22 cellular contexts compared by ENCODE assay signal in the genomic region with DNA sequence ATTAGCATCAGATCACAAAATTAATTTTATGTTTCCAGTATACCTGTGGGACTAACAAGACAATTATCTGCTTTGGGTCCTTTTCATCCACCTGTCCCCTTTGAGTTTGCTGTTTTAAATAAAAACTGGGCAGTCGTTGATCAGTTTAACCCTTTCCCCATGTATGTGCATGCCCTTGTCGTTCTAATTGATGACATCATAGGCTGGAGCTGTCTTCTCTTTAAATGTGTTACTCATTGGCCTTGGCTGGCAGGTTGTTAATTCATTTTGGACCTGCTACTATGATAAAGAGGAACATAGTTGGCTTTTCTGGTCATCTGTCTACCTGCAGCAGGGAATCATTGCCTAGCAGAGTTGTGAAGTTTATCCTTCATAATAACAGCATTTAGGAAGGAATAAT. TPM values are rescaled to one million over a fixed set of nuclear protein-coding genes. Genes with fewer than 3 reads are reported as not detected.
DNase-seq lines count a peak whose midpoint lies in the region; ATAC-seq, FAIRE-seq and TF ChIP-seq lines count a peak whose summit lies in the region.
"Had no signal": no experiment of that assay in that cellular context is flagged by ENCODE, and none has a peak within 500 bp of the region (broad histone marks: within the 10 kb centered on the region; RNA-seq: fewer than 3 reads in every experiment).

No MANE protein-coding gene starts in this region.

- TF ChIP-seq CTCF in HepG2 (CRISPR knock-in tag; IDR thresholded peaks at IDR 0.05), result no peak
- TF ChIP-seq CTCF in right lobe of liver (IDR thresholded peaks at IDR 0.05), result no peak
- no peak for TF ChIP-seq CTCF in K562 (IDR thresholded peaks at IDR 0.05 in 2 of 3, conservative IDR thresholded peaks at IDR 0.05 in 1 of 3; ENCODE audit: insufficient read depth in 2 of 3, low read depth in 1 of 3, low read length in 3 of 3)
- TF ChIP-seq CTCF in glutamatergic neuron (IDR thresholded peaks at IDR 0.05; ENCODE audit: partially characterized antibody, unreplicated experiment), result no peak

- no peak overlapping the region for H3K4me3 Mint-ChIP-seq in glutamatergic neuron (ENCODE audit: unreplicated experiment)
- H3K4me3 Mint-ChIP-seq: B cell; CD4-positive, CD25-positive, alpha-beta regulatory T cell had no signal

- H4K20me1 ChIP-seq in HepG2 (ENCODE audit: insufficient read depth, low read length), result no peaks in the 10 kb centered on the region
- no peaks in the 10 kb centered on the region for H4K20me1 ChIP-seq in K562 (replicated peaks; ENCODE audit: control insufficient read depth, insufficient read depth, low read length)

- CTCF ChIA-PET in HepG2 (lab: Yijun Ruan, JAX; ENCODE audit: low intra/inter-chr PET ratio, low total read pairs), result no interaction called here
- CTCF ChIA-PET in K562 (lab: Yijun Ruan, JAX; ENCODE audit: low intra/inter-chr PET ratio), result no interaction called here

- WGBS in HepG2 (ENCODE audit: low lambda C conversion rate), result 88% methylated on average over 2 of the region's 2 CpGs
- 81% methylated on average over 2 of the region's 2 CpGs for WGBS in right lobe of liver (ENCODE audit: insufficient coverage, low coverage, low lambda C conversion rate, missing lambda C conversion rate)
- 65% methylated on average over 2 of the region's 2 CpGs for WGBS in K562 (ENCODE audit: insufficient coverage, low coverage, missing lambda C conversion rate)

- intact Hi-C loops in HepG2 (cut with micrococcal nuclease; ENCODE audit: unreplicated experiment), result no loop called here
- intact Hi-C loops in right lobe of liver (cut with DNase I), result no loop called here
- intact Hi-C loops in K562 (cut with micrococcal nuclease), result loop anchor here (10.0 kb wide), 1 partner anchor 104 kb away; no protein-coding TSS in a partner anchor

- H3K27me3 ChIP-seq in HepG2 (ENCODE audit: control insufficient read depth in 1 of 2, insufficient read depth in 2 of 2, low read length in 2 of 2), result no peaks in the 10 kb centered on the region
- H3K27me3 ChIP-seq in right lobe of liver, result no peaks in the 10 kb centered on the region
- H3K27me3 ChIP-seq in K562 (ENCODE audit: control insufficient read depth in 2 of 2, insufficient read depth in 2 of 2, low read length in 2 of 2), result no peaks in the 10 kb centered on the region
- H3K27me3 ChIP-seq: BLaER1 had no signal

- no peak for TF ChIP-seq POLR2A in HepG2 (IDR thresholded peaks at IDR 0.05; ENCODE audit: insufficient read depth in 1 of 2, low read depth in 2 of 2, low read length in 2 of 2)
- no peak for TF ChIP-seq POLR2A in right lobe of liver (IDR thresholded peaks at IDR 0.05)
- no peak for TF ChIP-seq POLR2A in K562 (conservative IDR thresholded peaks at IDR 0.05)

- peak overlapping the region; percentile 69 for H3K27ac Mint-ChIP-seq in glutamatergic neuron (ENCODE audit: unreplicated experiment)
- H3K27ac Mint-ChIP-seq: B cell had no signal

- DNase-seq in HepG2 (ENCODE audit: low spot score) (no peak), right lobe of liver (no peak), K562 (ENCODE audit: extremely low read depth in 1 of 4, low spot score in 3 of 4) (no peak), glutamatergic neuron (no peak), HuH-7.5 (ENCODE audit: low spot score) (no peak)
- no peak for DNase-seq in stimulated activated CD4-positive, alpha-beta T cell treated with anti-CD3 and anti-CD28 coated beads, Interleukin-2, amount 100 ng/mL, for 48 hours
- DNase-seq: Calu3; CD4-positive, CD25-positive, alpha-beta regulatory T cell; COR-L47; DMS53; DMS79 treated with DMSO at 0.1 percent for 48 hours; GF-D8; GOT3 had no signal

- H3K36me3 Mint-ChIP-seq in glutamatergic neuron (ENCODE audit: unreplicated experiment), result no peaks in the 10 kb centered on the region

- H3K4me1 ChIP-seq in HepG2 (ENCODE audit: insufficient read depth, low read length) (peaks cover 22% of the 10 kb centered on the region), right lobe of liver (no peaks in the 10 kb centered on the region), K562 (replicated peaks in 1 of 2; ENCODE audit: control insufficient read depth in 2 of 2, insufficient read depth in 2 of 2, low read length in 2 of 2) (no peaks in the 10 kb centered on the region)
- H3K4me1 ChIP-seq: HAP-1 had no signal

- H3K9me1 ChIP-seq in K562 (ENCODE audit: control insufficient read depth, insufficient read depth, low read length), result no peaks in the 10 kb centered on the region

- peaks cover 13% of the 10 kb centered on the region for H3K4me1 Mint-ChIP-seq in glutamatergic neuron (ENCODE audit: low read depth, unreplicated experiment)

- no peaks in the 10 kb centered on the region for H3K9me3 ChIP-seq in HepG2 (ENCODE audit: low read length)
- no peaks in the 10 kb centered on the region for H3K9me3 ChIP-seq in right lobe of liver
- no peaks in the 10 kb centered on the region for H3K9me3 ChIP-seq in K562 (replicated peaks; ENCODE audit: control insufficient read depth, insufficient read depth, low read depth, low read length)
- H3K9me3 ChIP-seq: BLaER1, HAP-1 had no signal

- ATAC-seq in HepG2, result no peak
- no peak for ATAC-seq in right lobe of liver
- ATAC-seq in K562, result no peak
- no peak for ATAC-seq in HG03378 (IDR thresholded peaks at IDR 0.05; ENCODE audit: unreplicated experiment)

- FAIRE-seq in HepG2 (lab: Jason Lieb, UNC), result no peak
- no peak for FAIRE-seq in K562 (lab: Jason Lieb, UNC)
- FAIRE-seq: A204.1, GM12891, H54 had no signal

- H3K27ac ChIP-seq in HepG2 (ENCODE audit: extremely low read length, insufficient read depth, low read length) (no peak overlapping the region), right lobe of liver (no peak overlapping the region), K562 (ENCODE audit: extremely low read depth, low read depth, low read length) (no peak overlapping the region)
- H3K27ac ChIP-seq: 22Rv1, BLaER1, C4-2B had no signal

- TF ChIP-seq EP300 in HepG2 (IDR thresholded peaks at IDR 0.05; ENCODE audit: low read depth in 2 of 2, low read length in 2 of 2) (no peak), HepG2 (CRISPR knock-in tag; IDR thresholded peaks at IDR 0.05; ENCODE audit: borderline replicate concordance) (no peak), K562 (IDR thresholded peaks at IDR 0.05; ENCODE audit: low read length) (no peak)

- H3K36me3 ChIP-seq in HepG2 (replicated peaks in 1 of 2; ENCODE audit: control insufficient read depth in 1 of 2, insufficient read depth in 2 of 2, low read length in 2 of 2), result peaks cover 11 to 66% of the 10 kb centered on the region in 2 experiments
- H3K36me3 ChIP-seq in right lobe of liver, result peaks cover 0 to 26% (median 6%) of the 10 kb centered on the region in 4 donors
- peaks cover 87% of the 10 kb centered on the region for H3K36me3 ChIP-seq in K562 (ENCODE audit: control insufficient read depth, insufficient read depth, low read length)

- in situ Hi-C loops in HepG2 (cut with HindIII; ENCODE audit: extremely low pct_ligation_motif_present, low pct_unique_long_range_greater_than_20kb), result no loop called here
- in situ Hi-C loops in K562 (cut with MboI), result no loop called here

- no TSS peak for BruUV-seq in HepG2 (replicated peaks; lab: Mats Ljungman, UMichigan)
- BruUV-seq in K562 (replicated peaks; lab: Mats Ljungman, UMichigan), result no TSS peak

- H3K9ac ChIP-seq in HepG2 (ENCODE audit: insufficient read depth, low read depth, low read length) (no peak overlapping the region), K562 (ENCODE audit: insufficient read depth in 1 of 2, low read depth in 2 of 2, low read length in 2 of 2) (no peak overlapping the region)
- H3K9ac ChIP-seq: BLaER1 had no signal

- POLR2A ChIA-PET in HepG2 (lab: Yijun Ruan, JAX) (no interaction called here), K562 (lab: Yijun Ruan, JAX) (no interaction called here)

- H2AFZ ChIP-seq in HepG2 (ENCODE audit: low read length) (no peak overlapping the region), K562 (ENCODE audit: low read depth, low read length) (no peak overlapping the region)

- no peak for TF ChIP-seq RAD21 in HepG2 (CRISPR knock-in tag; IDR thresholded peaks at IDR 0.05)
- TF ChIP-seq RAD21 in K562 (CRISPR knock-in tag; conservative IDR thresholded peaks at IDR 0.05 in 1 of 2, IDR thresholded peaks at IDR 0.05 in 1 of 2), result no peak

- H3K4me3 ChIP-seq in HepG2 (replicated peaks in 1 of 3; ENCODE audit: insufficient read depth in 1 of 3, low read depth in 2 of 3, low read length in 3 of 3), result no peak overlapping the region
- H3K4me3 ChIP-seq in right lobe of liver, result no peak overlapping the region
- H3K4me3 ChIP-seq in K562, result no peak overlapping the region
- H3K4me3 ChIP-seq: BLaER1, HAP-1 had no signal

- no peak overlapping the region for H3K4me2 ChIP-seq in HepG2 (ENCODE audit: low read depth, low read length)
- H3K4me2 ChIP-seq in K562 (ENCODE audit: insufficient read depth, low read length), result no peak overlapping the region
- H3K4me2 ChIP-seq: BLaER1 had no signal

- no peaks in the 10 kb centered on the region for H3K79me2 ChIP-seq in HepG2 (ENCODE audit: insufficient read depth, low read length)
- no peaks in the 10 kb centered on the region; the same call in 2 of the 3 replicates for H3K79me2 ChIP-seq in K562 (ENCODE audit: control insufficient read depth, insufficient read depth, low read length)

- H3K9me3 Mint-ChIP-seq in glutamatergic neuron (ENCODE audit: unreplicated experiment), result peaks cover 2% of the 10 kb centered on the region
- H3K9me3 Mint-ChIP-seq: CD4-positive, CD25-positive, alpha-beta regulatory T cell had no signal

- H3K27me3 Mint-ChIP-seq in glutamatergic neuron (ENCODE audit: unreplicated experiment), result no peaks in the 10 kb centered on the region
- H3K27me3 Mint-ChIP-seq: B cell; CD4-positive, CD25-positive, alpha-beta regulatory T cell had no signal

RNA-seq across cellular contexts. Expression of a gene that starts 53.8 kb away (rescaled TPM):
- total RNA-seq in HepG2 (2016; rRNA removed; fragmentation: Illumina TruSeq; extraction: Trizol), result 55.3 and 58.9 TPM in 2 replicates
- total RNA-seq in HepG2 (2016; cell fraction: cytosol; rRNA removed; fragmentation: Illumina TruSeq; extraction: Trizol; ENCODE audit: low read depth), result 67.3 and 69.4 TPM in 2 replicates
- total RNA-seq in HepG2 (2016; cell fraction: insoluble cytoplasmic fraction; rRNA removed; fragmentation: Illumina TruSeq; extraction: Trizol), result 51.2 and 60.5 TPM in 2 replicates
- total RNA-seq in HepG2 (2016; cell fraction: membrane; rRNA removed; fragmentation: Illumina TruSeq; extraction: Trizol), result 44.6 and 47.7 TPM in 2 replicates
- total RNA-seq in HepG2 (2016; cell fraction: nucleus; rRNA removed; fragmentation: Illumina TruSeq; extraction: Trizol), result 95.9 and 108 TPM in 2 replicates
- polyA plus RNA-seq in HepG2 (2011; rRNA removed), result 22.8 and 24.2 TPM in 2 replicates
- polyA plus RNA-seq in HepG2 (2011; cell fraction: cytosol; rRNA removed), result 8.9 and 13.1 TPM in 2 replicates
- 30.2 and 31.2 TPM in 2 replicates for polyA plus RNA-seq in HepG2 (2011; cell fraction: nucleus; rRNA removed)
- 23.3 and 26.9 TPM in 2 replicates for polyA plus RNA-seq in HepG2 (2012)
- polyA plus RNA-seq in HepG2 (2016; cell fraction: cytosol; fragmentation: Illumina TruSeq; extraction: Trizol; ENCODE audit: low read depth), result 0.58 and 1.1 TPM in 2 replicates
- polyA plus RNA-seq in HepG2 (2016; cell fraction: insoluble cytoplasmic fraction; fragmentation: Illumina TruSeq; extraction: Trizol; ENCODE audit: low read depth), result 26.8 and 27.2 TPM in 2 replicates
- polyA plus RNA-seq in HepG2 (2016; cell fraction: membrane; fragmentation: Illumina TruSeq; extraction: Trizol; ENCODE audit: low read depth), result 2.9 and 4.0 TPM in 2 replicates
- 68.3 and 79.1 TPM in 2 replicates for polyA plus RNA-seq in HepG2 (2016; cell fraction: nucleus; fragmentation: Illumina TruSeq; extraction: Trizol; ENCODE audit: insufficient read depth, low read depth)
- 27.6 and 45.1 TPM in 2 replicates for polyA minus RNA-seq in HepG2 (2011; rRNA and poly(A)+ RNA removed; ENCODE audit: low replicate concordance)
- 30.7 and 32.8 TPM in 2 replicates for polyA minus RNA-seq in HepG2 (2011; cell fraction: cytosol; rRNA and poly(A)+ RNA removed)
- polyA minus RNA-seq in HepG2 (2011; cell fraction: nucleus; rRNA and poly(A)+ RNA removed), result 132 and 137 TPM in 2 replicates
- 10 to 100 TPM; 19.7 to 53.4 (median 29.6) TPM for total RNA-seq in right lobe of liver
- total RNA-seq in K562 (2011; cell fraction: chromatin; rRNA removed; ENCODE audit: low replicate concordance), result 55.2 and 226 TPM in 2 replicates
- 35.5 and 61.6 TPM in 2 replicates for total RNA-seq in K562 (2011; cell fraction: nucleolus; rRNA removed)
- 75.3 and 118 TPM in 2 replicates for total RNA-seq in K562 (2011; cell fraction: nucleoplasm; rRNA removed)
- total RNA-seq in K562 (2014; rRNA removed), result 63.2 and 65.0 TPM in 2 replicates
- 68.0 and 76.3 TPM in 2 replicates for total RNA-seq in K562 (2014; rRNA removed; fragmentation: Illumina TruSeq; extraction: Trizol)
- 67.3 and 75.3 TPM in 2 replicates for total RNA-seq in K562 (2015; rRNA removed; fragmentation: Illumina TruSeq; extraction: Trizol)
- 60.9 and 66.2 TPM in 2 replicates for total RNA-seq in K562 (2021)
- 38.1 and 48.4 TPM in 2 replicates for polyA plus RNA-seq in K562 (2011; rRNA removed)
- 10.4 and 13.8 TPM in 2 replicates for polyA plus RNA-seq in K562 (2011; cell fraction: cytosol; rRNA removed)
- polyA plus RNA-seq in K562 (2011; cell fraction: nucleus; rRNA removed), result 69.3 and 70.3 TPM in 2 replicates
- 24.7 and 31.3 TPM in 2 replicates for polyA plus RNA-seq in K562 (2012)
- polyA plus RNA-seq in K562 (2014; fragmentation: Illumina TruSeq; extraction: Trizol), result 49.2 and 52.3 TPM in 2 replicates
- 10 to 100 TPM; 12.7 to 14.1 TPM for polyA plus RNA-seq in K562 (2014; fragmentation: Nextera tagmentation; extraction: Ambion mirVana)
- polyA plus RNA-seq in K562 (2014; rRNA removed), result 35.7 and 37.3 TPM in 2 replicates
- polyA minus RNA-seq in K562 (2011; rRNA and poly(A)+ RNA removed), result 89.0 and 95.1 TPM in 2 replicates
- 33.9 and 39.1 TPM in 2 replicates for polyA minus RNA-seq in K562 (2011; cell fraction: cytosol; rRNA and poly(A)+ RNA removed)
- 68.9 and 95.9 TPM in 2 replicates for polyA minus RNA-seq in K562 (2011; cell fraction: nucleus; rRNA and poly(A)+ RNA removed)
- 57.2 TPM for total RNA-seq in glutamatergic neuron (ENCODE audit: unreplicated experiment)
